Comparison of ENCODE assay signal across 8 cellular contexts in the genomic region with DNA sequence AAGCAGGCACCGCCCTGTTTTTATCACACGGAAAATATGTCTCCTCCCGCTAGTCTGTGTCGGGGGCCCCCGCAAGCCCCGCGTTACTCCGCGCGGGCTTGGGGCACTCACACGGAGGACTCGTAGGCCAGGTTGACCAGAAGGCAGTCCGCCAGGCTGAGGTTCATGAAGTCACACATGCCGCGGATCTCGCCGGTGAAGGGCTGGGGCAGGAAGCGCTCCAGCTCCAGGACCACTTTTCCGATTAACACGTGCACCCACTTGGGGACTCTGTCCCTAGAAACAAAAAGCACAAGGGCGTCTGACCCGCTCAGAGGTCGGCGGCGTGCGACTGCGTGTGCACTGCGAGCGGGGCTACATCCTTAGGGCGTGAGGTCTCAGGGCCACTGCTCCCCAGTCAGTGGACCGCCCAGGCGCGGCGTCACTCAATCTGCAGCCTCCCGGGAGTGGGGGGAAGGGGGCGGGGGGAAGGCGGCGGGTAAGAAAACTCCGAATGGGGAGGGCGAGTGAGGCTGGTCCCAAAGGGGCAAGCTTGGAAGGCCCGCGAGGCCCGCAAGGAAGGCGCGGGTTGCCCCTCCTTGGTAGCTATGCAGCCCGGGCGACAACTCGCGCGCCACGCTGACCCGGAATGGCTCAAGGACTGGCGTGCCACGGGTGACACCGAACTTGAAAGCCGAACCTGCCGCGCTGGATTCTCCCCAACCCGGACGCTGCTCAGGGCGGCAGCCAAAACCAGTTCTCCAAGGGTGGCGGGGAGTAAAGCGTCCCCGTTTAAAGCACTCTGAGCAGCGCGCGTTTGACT. TPM values are rescaled to one million over a fixed set of nuclear protein-coding genes. Genes with fewer than 3 reads are reported as not detected.
DNase-seq lines count a peak whose midpoint lies in the region; ATAC-seq and TF ChIP-seq lines count a peak whose summit lies in the region.

No MANE protein-coding gene starts in this region.

- peak overlapping the region; percentile 79 for H3K4me3 Mint-ChIP-seq in Calu3 (ENCODE audit: low read depth, unreplicated experiment)
- peak overlapping the region; percentile 97 for H3K4me3 Mint-ChIP-seq in activated naive CD8-positive, alpha-beta T cell treated with anti-CD3 and anti-CD28 coated beads, Interleukin-2, amount 50 U/mL, for 24 hours

- peak overlapping the region; percentile 46 to 92 (median 76) for H3K27ac ChIP-seq in heart right ventricle
- H3K27ac ChIP-seq in upper lobe of right lung, result peak overlapping the region; percentile 75

- peaks cover 0 to 17% (median 10%) of the 10 kb centered on the region in 9 donors for H3K4me1 ChIP-seq in heart right ventricle
- H3K4me1 ChIP-seq in upper lobe of right lung, result no peaks in the 10 kb centered on the region

- DNase-seq in Calu3 (peak; percentile 36), SW480 (ENCODE audit: low spot score) (peak; percentile 47), heart right ventricle (peak; percentile 78 to 80), posterior vena cava (ENCODE audit: low spot score) (peak; percentile 93), upper lobe of right lung (peak; percentile 87)
- peak; percentile 78 for DNase-seq in activated naive CD8-positive, alpha-beta T cell treated with anti-CD3 and anti-CD28 coated beads, Interleukin-2, amount 50 U/mL, for 24 hours

- peaks cover 17% of the 10 kb centered on the region for H3K36me3 Mint-ChIP-seq in Calu3 (ENCODE audit: insufficient read depth, unreplicated experiment)
- H3K36me3 Mint-ChIP-seq in activated naive CD8-positive, alpha-beta T cell treated with anti-CD3 and anti-CD28 coated beads, Interleukin-2, amount 50 U/mL, for 24 hours (ENCODE audit: low read depth), result peaks cover 24% of the 10 kb centered on the region

- no peak for TF ChIP-seq CTCF in Calu3 (IDR thresholded peaks at IDR 0.05; ENCODE audit: unreplicated experiment)
- no peak for TF ChIP-seq CTCF in heart right ventricle (IDR thresholded peaks at IDR 0.05)
- no peak for TF ChIP-seq CTCF in upper lobe of right lung (IDR thresholded peaks at IDR 0.05)

- H3K9me3 Mint-ChIP-seq in Calu3 (ENCODE audit: low read depth, unreplicated experiment), result no peaks in the 10 kb centered on the region
- no peaks in the 10 kb centered on the region for H3K9me3 Mint-ChIP-seq in activated naive CD8-positive, alpha-beta T cell treated with anti-CD3 and anti-CD28 coated beads, Interleukin-2, amount 50 U/mL, for 24 hours

- H3K9me3 ChIP-seq in heart right ventricle (no peaks in the 10 kb centered on the region), upper lobe of right lung (no peaks in the 10 kb centered on the region)

- no TSS peak for BruUV-seq in Calu3 (replicated peaks; lab: Mats Ljungman, UMichigan)

- intact Hi-C loops in Calu3 (cut with micrococcal nuclease; ENCODE audit: unreplicated experiment) (no loop called here), heart right ventricle (cut with DNase I) (loop anchor here in 1 of 10 donors (10.0 kb wide), 1 partner anchor 135 kb away; no protein-coding TSS in a partner anchor), posterior vena cava (cut with DNase I) (no loop called here), upper lobe of right lung (cut with DNase I) (no loop called here)

- ATAC-seq in GM19397 (IDR thresholded peaks at IDR 0.05; ENCODE audit: unreplicated experiment) (peak; percentile 55), HG03565 (IDR thresholded peaks at IDR 0.05; ENCODE audit: unreplicated experiment) (peak; percentile 44), heart right ventricle (peak; percentile 84 to 93 (median 90)), upper lobe of right lung (peak; percentile 90)
- ATAC-seq in activated naive CD8-positive, alpha-beta T cell treated with anti-CD3 and anti-CD28 coated beads, Interleukin-2, amount 50 U/mL, for 24 hours, result peak; percentile 82

- no peaks in the 10 kb centered on the region for H3K27me3 Mint-ChIP-seq in Calu3 (ENCODE audit: unreplicated experiment)
- H3K27me3 Mint-ChIP-seq in activated naive CD8-positive, alpha-beta T cell treated with anti-CD3 and anti-CD28 coated beads, Interleukin-2, amount 50 U/mL, for 24 hours, result no peaks in the 10 kb centered on the region

- CTCF ChIA-PET in Calu3 (lab: Charles Lee), result no interaction called here

- H3K36me3 ChIP-seq in heart right ventricle (peaks cover 0 to 39% (median 0%) of the 10 kb centered on the region in 9 donors), upper lobe of right lung (no peaks in the 10 kb centered on the region)

- H3K27me3 ChIP-seq in heart right ventricle, result no peaks in the 10 kb centered on the region
- H3K27me3 ChIP-seq in upper lobe of right lung, result no peaks in the 10 kb centered on the region

- whole genome bisulfite sequencing in heart right ventricle, 2 donors, result 0 to 2% methylated on average over 67 of the region's 67 CpGs

- no peaks in the 10 kb centered on the region for H3K4me1 Mint-ChIP-seq in Calu3 (ENCODE audit: low read depth, unreplicated experiment)
- H3K4me1 Mint-ChIP-seq in activated naive CD8-positive, alpha-beta T cell treated with anti-CD3 and anti-CD28 coated beads, Interleukin-2, amount 50 U/mL, for 24 hours, result peaks cover 26% of the 10 kb centered on the region

- H3K4me3 ChIP-seq in heart right ventricle (peak overlapping the region; percentile 70 to 98 (median 76)), upper lobe of right lung (peak overlapping the region; percentile 82)

- peak overlapping the region; percentile 23 for H3K27ac Mint-ChIP-seq in Calu3 (ENCODE audit: unreplicated experiment)
- peak overlapping the region; percentile 98 for H3K27ac Mint-ChIP-seq in activated naive CD8-positive, alpha-beta T cell treated with anti-CD3 and anti-CD28 coated beads, Interleukin-2, amount 50 U/mL, for 24 hours

RNA-seq across cellular contexts. Expression of a gene that starts 0.7 kb away (rescaled TPM):
- total RNA-seq in Calu3 (2022) (6.2 and 8.2 TPM in 2 replicates), heart right ventricle (10 to 100 TPM in 9 of 10 donors, 1 to 10 TPM in 1; 6.4 to 27.4 (median 14.5) TPM), posterior vena cava (10 to 100 TPM; 17.2 to 40.4 TPM), upper lobe of right lung (24.1 TPM)
- polyA plus RNA-seq in heart right ventricle, result 1 to 10 TPM; 6.9 to 7.5 TPM

RNA-seq across cellular contexts. Expression of a gene that starts 37.8 kb away (rescaled TPM):
- not detected in 2 replicates for total RNA-seq in Calu3 (2022)
- total RNA-seq in heart right ventricle, result not detected
- polyA plus RNA-seq in heart right ventricle, result not detected
- not detected for total RNA-seq in posterior vena cava
- not detected for total RNA-seq in upper lobe of right lung

RNA-seq across cellular contexts. Expression of a gene that starts 50.7 kb away (rescaled TPM):
- 28.5 and 37.4 TPM in 2 replicates for total RNA-seq in Calu3 (2022)
- 10 to 100 TPM; 18.1 to 27.2 (median 24.3) TPM for total RNA-seq in heart right ventricle
- 10 to 100 TPM in 1 of 2 donors, 1 to 10 TPM in 1; 7.4 to 11.9 TPM for polyA plus RNA-seq in heart right ventricle
- total RNA-seq in posterior vena cava, result 10 to 100 TPM; 39.8 to 46.4 TPM
- total RNA-seq in upper lobe of right lung, result 36.2 TPM

Comparison
In these comparisons a context has a peak if more than half of its experiments do, and no peak if none do; other contexts are left out.
1. Peak in every context shown above with its lines: DNase-seq, ATAC-seq, H3K4me3 ChIP-seq and H3K27ac ChIP-seq.
2. DNase-seq: peak in every context shown above with its lines; median percentile 93 in posterior vena cava; 87 in upper lobe of right lung; 79 in heart right ventricle; 78 in activated naive CD8-positive, alpha-beta T cell treated with anti-CD3 and anti-CD28 coated beads, Interleukin-2, amount 50 U/mL, for 24 hours; 47 in SW480; 36 in Calu3.